ENCODE assay signal across 1 cellular context in the genomic region with DNA sequence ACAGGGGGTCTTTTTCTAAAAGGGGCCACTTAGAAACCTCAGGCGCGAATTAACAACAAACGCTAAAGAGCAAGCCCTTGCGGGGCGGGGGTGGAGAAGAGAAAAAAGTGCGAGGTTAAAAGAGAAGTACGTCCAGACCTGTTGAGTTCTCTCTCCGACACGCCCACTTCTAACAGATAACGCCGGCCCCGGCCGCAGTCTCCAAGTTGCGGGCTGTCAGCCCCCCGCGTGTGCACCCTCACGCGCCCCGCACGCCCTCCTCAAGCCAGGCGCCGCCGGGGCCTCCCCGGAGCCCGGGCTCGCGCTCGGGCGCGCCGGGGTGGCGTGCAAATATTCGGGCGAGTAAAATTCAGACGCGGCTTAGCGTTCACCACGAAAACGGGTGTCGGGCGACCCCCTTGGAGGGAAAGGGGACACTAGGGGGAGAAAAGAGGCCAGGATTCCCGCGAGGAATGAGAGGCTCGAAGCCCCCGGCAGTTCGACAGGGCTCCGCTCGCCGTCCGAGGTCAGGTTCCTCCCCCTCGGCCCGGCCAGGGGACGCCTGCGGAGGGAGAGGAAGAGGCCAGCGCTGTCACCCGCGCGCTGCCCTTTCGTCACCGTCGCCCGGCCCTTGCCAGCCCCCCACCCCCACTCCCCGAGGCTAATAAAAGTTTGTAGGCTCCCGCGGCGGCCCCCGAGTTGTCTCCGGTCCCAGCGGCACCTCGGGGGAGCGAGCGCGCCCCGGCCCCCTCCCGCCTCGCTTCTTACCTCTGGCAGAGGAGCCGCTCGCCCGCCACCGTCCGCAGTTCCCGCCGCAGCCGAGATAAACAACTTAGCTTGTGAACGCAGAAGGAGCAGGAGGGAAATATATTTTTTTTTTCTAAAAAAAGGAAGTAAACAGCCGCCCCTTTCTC.
TF ChIP-seq lines count a peak whose summit lies in the region.

No MANE protein-coding gene starts in this region.

TF ChIP-seq in H1, 55 proteins besides CTCF, POLR2A, EP300 and RAD21 (continued from another document):
- TF ChIP-seq HDAC2 (IDR thresholded peaks at IDR 0.05; ENCODE audit: borderline replicate concordance in 1 of 2, low read depth in 2 of 2, low read length in 2 of 2) = 0 out of 4 replicates have a peak, but pooled peaks of 1 of the 2 experiments have one; percentile 57
- no peak for TF ChIP-seq BACH1 (IDR thresholded peaks at IDR 0.05; ENCODE audit: low read length)
- peak; percentile 40; the same call in 1 of the 2 replicates for TF ChIP-seq SUZ12 (IDR thresholded peaks at IDR 0.05; ENCODE audit: low read length)
- no peak for TF ChIP-seq GTF2F1 (IDR thresholded peaks at IDR 0.05; ENCODE audit: borderline replicate concordance, low read depth, low read length)
